ENCODE assay signal across 18 cellular contexts in the genomic region with DNA sequence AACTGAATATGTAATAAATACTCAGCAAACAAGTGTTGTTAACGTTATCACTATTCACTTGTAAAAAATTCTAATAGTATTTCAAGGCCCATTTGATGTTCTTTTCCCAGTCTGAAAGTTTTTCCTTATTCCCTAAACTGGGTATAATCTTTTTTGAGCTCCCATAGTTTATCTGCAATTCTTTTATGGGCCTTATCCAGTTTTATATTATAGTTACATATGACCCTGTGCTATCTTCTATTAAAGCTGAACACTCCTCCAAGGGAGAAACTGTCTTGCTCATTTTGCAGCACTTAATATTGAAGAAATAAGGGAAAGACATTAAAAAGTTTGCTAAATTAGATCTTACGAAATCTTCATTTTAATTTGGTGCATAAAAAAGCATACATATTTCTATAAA. TPM values are rescaled to one million over a fixed set of nuclear protein-coding genes. Genes with fewer than 3 reads are reported as not detected.
A peak's percentile ranks its signal among the peaks of the same experiment; 100 is the strongest.
DNase-seq lines count a peak whose midpoint lies in the region; ATAC-seq, FAIRE-seq and TF ChIP-seq lines count a peak whose summit lies in the region.
"Had no signal": no experiment of that assay in that cellular context is flagged by ENCODE, and none has a peak within 500 bp of the region (broad histone marks: within the 10 kb centered on the region; RNA-seq: fewer than 3 reads in every experiment).

No MANE protein-coding gene starts in this region.

- peaks cover 72% of the 10 kb centered on the region for H3K4me1 Mint-ChIP-seq in activated naive CD8-positive, alpha-beta T cell treated with anti-CD3 and anti-CD28 coated beads for 36 hours

- no peak overlapping the region for H3K9ac ChIP-seq in Karpas-422 (ENCODE audit: low read length)

- no peak overlapping the region for H3K4me3 Mint-ChIP-seq in activated naive CD8-positive, alpha-beta T cell treated with anti-CD3 and anti-CD28 coated beads for 36 hours
- H3K4me3 Mint-ChIP-seq: CD8-positive, alpha-beta T cell had no signal

- no peaks in the 10 kb centered on the region for H3K9me3 ChIP-seq in DOHH2 (ENCODE audit: control insufficient read depth, insufficient read depth, low read length)
- H3K9me3 ChIP-seq in Karpas-422 (ENCODE audit: low read length) = no peaks in the 10 kb centered on the region
- no peaks in the 10 kb centered on the region for H3K9me3 ChIP-seq in pancreas
- H3K9me3 ChIP-seq: BE2C, MG63, SJSA1 had no signal

- H3F3A ChIP-seq in DOHH2 (ENCODE audit: control insufficient read depth, insufficient read depth) = peaks cover 10% of the 10 kb centered on the region

- TF ChIP-seq CTCF in DOHH2 (IDR thresholded peaks at IDR 0.05; ENCODE audit: low read depth, low read length, poor library complexity, severe bottlenecking) (no peak), pancreas (IDR thresholded peaks at IDR 0.05) (no peak)

- H3K36me3 Mint-ChIP-seq in activated naive CD8-positive, alpha-beta T cell treated with anti-CD3 and anti-CD28 coated beads for 36 hours = peaks cover 32% of the 10 kb centered on the region

- peak; percentile 37 for FAIRE-seq in pancreas (lab: Jason Lieb, UNC)
- FAIRE-seq: HepG2 had no signal

- peaks cover 27% of the 10 kb centered on the region for H4K20me1 ChIP-seq in DOHH2 (ENCODE audit: control insufficient read depth, insufficient read depth, low read depth, low read length)
- no peaks in the 10 kb centered on the region; the same call in 1 of the 2 replicates for H4K20me1 ChIP-seq in Karpas-422 (ENCODE audit: insufficient read depth, low read depth, low read length)

- DNase-seq in Karpas-422 (no peak), pancreas (no peak)
- no peak for DNase-seq in activated naive CD8-positive, alpha-beta T cell treated with anti-CD3 and anti-CD28 coated beads for 36 hours
- DNase-seq: BE2C; CD8-positive, alpha-beta T cell; MG63; NCI-H1092; NCI-H146; NCI-H2081 treated with DMSO at 0.1 percent for 48 hours; NCI-H510A treated with DMSO at 0.1 percent for 48 hours; NCI-H82; PC-9 had no signal

- H3K4me3 ChIP-seq in DOHH2 (ENCODE audit: low read length) = no peak overlapping the region
- H3K4me3 ChIP-seq in Karpas-422 (ENCODE audit: low read length) = no peak overlapping the region
- no peak overlapping the region for H3K4me3 ChIP-seq in pancreas
- H3K4me3 ChIP-seq: MG63, PC-9, SJSA1 had no signal

- H3K9me3 Mint-ChIP-seq in activated naive CD8-positive, alpha-beta T cell treated with anti-CD3 and anti-CD28 coated beads for 36 hours = peaks cover 3% of the 10 kb centered on the region
- H3K9me3 Mint-ChIP-seq: CD8-positive, alpha-beta T cell had no signal

- intact Hi-C loops in pancreas (cut with DNase I) = no loop called here

- H3K27me3 ChIP-seq in DOHH2 (ENCODE audit: control insufficient read depth, low read length) = no peaks in the 10 kb centered on the region
- H3K27me3 ChIP-seq in Karpas-422 (ENCODE audit: low read length) = no peaks in the 10 kb centered on the region
- no peaks in the 10 kb centered on the region for H3K27me3 ChIP-seq in pancreas
- H3K27me3 ChIP-seq: BE2C, MG63, SJSA1 had no signal

- H3K79me2 ChIP-seq in DOHH2 (ENCODE audit: control insufficient read depth, low read length) (peaks cover 100% of the 10 kb centered on the region), Karpas-422 (ENCODE audit: low read length) (peaks cover 100% of the 10 kb centered on the region)

- peak overlapping the region; percentile 36 for H3K4me2 ChIP-seq in DOHH2 (ENCODE audit: low read length)
- H3K4me2 ChIP-seq in Karpas-422 (ENCODE audit: low read depth, low read length, poor library complexity, severe bottlenecking) = peak overlapping the region; percentile 27
- H3K4me2 ChIP-seq: PC-9 had no signal

- H2AFZ ChIP-seq in Karpas-422 (ENCODE audit: low read length) = no peak overlapping the region
- H2AFZ ChIP-seq: PC-9 had no signal

- H3K27me3 Mint-ChIP-seq in activated naive CD8-positive, alpha-beta T cell treated with anti-CD3 and anti-CD28 coated beads for 36 hours = no peaks in the 10 kb centered on the region

- H3K4me1 ChIP-seq in DOHH2 (ENCODE audit: control insufficient read depth, low read length) (peaks cover 93% of the 10 kb centered on the region), Karpas-422 (ENCODE audit: low read length) (peaks cover 63% of the 10 kb centered on the region), pancreas (peaks cover 4 to 31% (median 31%) of the 10 kb centered on the region in 3 donors)
- H3K4me1 ChIP-seq: BE2C had no signal

- peaks cover 88% of the 10 kb centered on the region for H3K36me3 ChIP-seq in DOHH2 (ENCODE audit: control insufficient read depth, low read length)
- peaks cover 51% of the 10 kb centered on the region for H3K36me3 ChIP-seq in Karpas-422 (ENCODE audit: insufficient read depth, low read length)
- no peaks in the 10 kb centered on the region for H3K36me3 ChIP-seq in pancreas
- H3K36me3 ChIP-seq: BE2C, MG63, SJSA1 had no signal

- no peak for ATAC-seq in pancreas
- ATAC-seq in GM19023 (IDR thresholded peaks at IDR 0.05; ENCODE audit: unreplicated experiment) = no peak
- ATAC-seq in HG02763 (IDR thresholded peaks at IDR 0.05; ENCODE audit: unreplicated experiment) = no peak
- ATAC-seq in HG02884 (IDR thresholded peaks at IDR 0.05; ENCODE audit: unreplicated experiment) = no peak
- ATAC-seq: CD8-positive, alpha-beta T cell; HepG2 had no signal

- 60 to 66% methylated on average over 2 of the region's 2 CpGs for WGBS in pancreas, 2 donors

- H3K9me2 ChIP-seq in DOHH2 (replicated peaks; ENCODE audit: control insufficient read depth, low read length) (no peaks in the 10 kb centered on the region), Karpas-422 (replicated peaks; ENCODE audit: insufficient read depth, low read length) (no peaks in the 10 kb centered on the region)

- H3K27ac Mint-ChIP-seq in activated naive CD8-positive, alpha-beta T cell treated with anti-CD3 and anti-CD28 coated beads for 36 hours = peak overlapping the region; percentile 17
- H3K27ac Mint-ChIP-seq: CD8-positive, alpha-beta T cell had no signal

- H3K27ac ChIP-seq in DOHH2 (ENCODE audit: low read depth, low read length) = no peak overlapping the region
- H3K27ac ChIP-seq in Karpas-422 (ENCODE audit: low read length) = peak overlapping the region; percentile 53
- no peak overlapping the region for H3K27ac ChIP-seq in pancreas
- H3K27ac ChIP-seq: PC-9, SJSA1 had no signal

RNA-seq across cellular contexts. Expression of gene PELI1, which starts 13.9 kb away (rescaled TPM):
- total RNA-seq in Karpas-422 (2014; rRNA removed; shearing (Covaris generic); ENCODE audit: low replicate concordance) = 49.9 and 90.7 TPM in 2 replicates
- 10 to 100 TPM; 35.8 to 39.1 TPM for total RNA-seq in activated naive CD8-positive, alpha-beta T cell treated with anti-CD3 and anti-CD28 coated beads for 36 hours
- 10 to 100 TPM in 4 of 6 donors, 1 to 10 TPM in 2; 5.5 to 15.9 (median 11.3) TPM for total RNA-seq in pancreas
- 1 to 10 TPM; 5.7 to 8.0 TPM for polyA plus RNA-seq in pancreas
